1 cellular context compared by ENCODE assay signal in genomic region chr22:17627961-17628303, GRCh38.
TF ChIP-seq lines count a peak whose summit lies in the region.

No MANE protein-coding gene starts in this region.

TF ChIP-seq in K562, 482 proteins besides CTCF, POLR2A, EP300 and RAD21 (continued from another document):
- peak; percentile 21 for TF ChIP-seq KDM5B (IDR thresholded peaks at IDR 0.05; ENCODE audit: insufficient replicate concordance, low read depth, low read length)
- TF ChIP-seq, protein P1, sequence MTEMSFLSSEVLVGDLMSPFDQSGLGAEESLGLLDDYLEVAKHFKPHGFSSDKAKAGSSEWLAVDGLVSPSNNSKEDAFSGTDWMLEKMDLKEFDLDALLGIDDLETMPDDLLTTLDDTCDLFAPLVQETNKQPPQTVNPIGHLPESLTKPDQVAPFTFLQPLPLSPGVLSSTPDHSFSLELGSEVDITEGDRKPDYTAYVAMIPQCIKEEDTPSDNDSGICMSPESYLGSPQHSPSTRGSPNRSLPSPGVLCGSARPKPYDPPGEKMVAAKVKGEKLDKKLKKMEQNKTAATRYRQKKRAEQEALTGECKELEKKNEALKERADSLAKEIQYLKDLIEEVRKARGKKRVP (CRISPR knock-in tag; IDR thresholded peaks at IDR 0.05), result no peak
- no peak for TF ChIP-seq ZNF407 (IDR thresholded peaks at IDR 0.05; ENCODE audit: low read depth)
- TF ChIP-seq RB1 (IDR thresholded peaks at IDR 0.05; ENCODE audit: low read depth), result peak; percentile 28; the same call in 1 of the 2 replicates
- 0 out of 2 replicates have a peak, but pooled peaks have one; percentile 5 for TF ChIP-seq ETS1 (conservative IDR thresholded peaks at IDR 0.05; ENCODE audit: control insufficient read depth, low read depth, low read length)
- TF ChIP-seq MEF2A (IDR thresholded peaks at IDR 0.05; ENCODE audit: control insufficient read depth, low read depth, low read length), result peak; percentile 42; the same call in 1 of the 2 replicates
- peak; percentile 62; the same call in 1 of the 2 replicates for TF ChIP-seq FOXP1 (CRISPR knock-in tag; IDR thresholded peaks at IDR 0.05)
